Comparison of ENCODE assay signal across 8 cellular contexts in genomic region chr17:42153919-42154491, GRCh38. TPM values are rescaled to one million over a fixed set of nuclear protein-coding genes. Genes with fewer than 3 reads are reported as not detected.
A peak's percentile ranks its signal among the peaks of the same experiment; 100 is the strongest.
DNase-seq lines count a peak whose midpoint lies in the region; ATAC-seq, FAIRE-seq and TF ChIP-seq lines count a peak whose summit lies in the region.

No MANE protein-coding gene starts in this region.

- DNase-seq in SK-N-SH (no peak), SK-MEL-5 (ENCODE audit: low read depth, low spot score) (peak; percentile 61), esophagus squamous epithelium (lab: John Stamatoyannopoulos, UW) (no peak), pancreas (no peak), superior temporal gyrus (ENCODE audit: extremely low spot score) (no peak)

- H2AFZ ChIP-seq in SK-N-SH (ENCODE audit: low read depth) = 0 out of 2 replicates have a peak overlapping the region, but pooled peaks have one; percentile 14

- peaks cover 58% of the 10 kb centered on the region for H3K79me2 ChIP-seq in SK-N-SH (ENCODE audit: insufficient read depth)

- H3K27me3 ChIP-seq in SK-N-SH (ENCODE audit: insufficient read depth) (no peaks in the 10 kb centered on the region), esophagus squamous epithelium (no peaks in the 10 kb centered on the region), pancreas (no peaks in the 10 kb centered on the region)

- peaks cover 3% of the 10 kb centered on the region for H3F3A ChIP-seq in SK-N-SH (replicated peaks; ENCODE audit: insufficient read depth)

- in situ Hi-C loops in SK-MEL-5 (cut with HindIII; ENCODE audit: low pct_unique_long_range_greater_than_20kb, low sequenced_read_pairs) = no loop called here

- no peaks in the 10 kb centered on the region for H3K9me3 ChIP-seq in SK-N-SH
- H3K9me3 ChIP-seq in esophagus squamous epithelium = no peaks in the 10 kb centered on the region
- no peaks in the 10 kb centered on the region for H3K9me3 ChIP-seq in pancreas

- whole genome bisulfite sequencing in SK-N-SH (ENCODE audit: low lambda C conversion rate) = 9% methylated on average over 9 of the region's 10 CpGs
- WGBS in esophagus squamous epithelium, 2 donors = 2 to 8% methylated on average over 9 to 10 of the region's 10 CpGs
- 4 to 5% methylated on average over 10 of the region's 10 CpGs for WGBS in pancreas, 2 donors

- FAIRE-seq in pancreas (lab: Jason Lieb, UNC) = no peak

- peaks cover 49% of the 10 kb centered on the region for H4K20me1 ChIP-seq in SK-N-SH (ENCODE audit: insufficient read depth)

- intact Hi-C loops in esophagus squamous epithelium (cut with DNase I) (no loop called here), pancreas (cut with DNase I) (no loop called here)

- peak overlapping the region; percentile 96 for H3K9ac ChIP-seq in SK-N-SH

- POLR2A ChIA-PET in SK-N-SH (lab: Yijun Ruan, JAX) = interaction anchor here (0.5 to 0.8 kb wide), 3 partner anchors 33 to 1865 kb away, joined by 3 to 4 read pairs (median 4); partner anchors contain the start of genes DNAJC7 and KAT2A

- CTCF ChIA-PET in SK-N-SH (lab: Yijun Ruan, JAX) = interaction anchor here (0.9 to 1.9 kb wide), 3 partner anchors 27 to 136 kb away, joined by 3 to 7 read pairs (median 4); partner anchors contain the start of genes DNAJC7 and KCNH4

- TF ChIP-seq POLR2A in esophagus squamous epithelium (IDR thresholded peaks at IDR 0.05) = no peak

- no peaks in the 10 kb centered on the region for H3K9me2 ChIP-seq in SK-N-SH

- peak overlapping the region; percentile 100 for H3K4me2 ChIP-seq in SK-N-SH

- no peak; the same call in 2 of the 3 replicates for ATAC-seq in SK-N-SH treated with all-trans-retinoic acid at 6 μM for 48 hours
- peak in 1 of 4 donors; percentile 2 for ATAC-seq in pancreas
- no peak for ATAC-seq in HG03565 (IDR thresholded peaks at IDR 0.05; ENCODE audit: unreplicated experiment)
- no peak for ATAC-seq in GM18520 (IDR thresholded peaks at IDR 0.05; ENCODE audit: unreplicated experiment)

- H3K27ac ChIP-seq in SK-N-SH (ENCODE audit: low read depth in 2 of 2, low read length in 1 of 2) (peak overlapping the region; percentile 58 to 68), esophagus squamous epithelium (peak overlapping the region; percentile 92 to 94 (median 93)), pancreas (peak overlapping the region in 3 of 4 donors; percentile 45 to 55 (median 52))

- no peak for TF ChIP-seq RAD21 in SK-N-SH (IDR thresholded peaks at IDR 0.05; ENCODE audit: low read length)

- H3K4me3 ChIP-seq in SK-N-SH (ENCODE audit: low read depth in 2 of 2, low read length in 1 of 2) (peak overlapping the region; percentile 90 to 99), esophagus squamous epithelium (peak overlapping the region; percentile 97 to 99 (median 98)), pancreas (peak overlapping the region; percentile 73 to 98 (median 97))

- no peak for TF ChIP-seq EP300 in SK-N-SH (IDR thresholded peaks at IDR 0.05; ENCODE audit: borderline replicate concordance in 1 of 2, low read depth in 1 of 2, low read length in 1 of 2)

- H3K4me1 ChIP-seq in SK-N-SH (ENCODE audit: control insufficient read depth in 1 of 2, insufficient read depth in 2 of 2, low read depth in 1 of 2, low read length in 1 of 2) (peaks cover 11 to 17% of the 10 kb centered on the region in 2 experiments; a peak in 2 of 4 replicates), esophagus squamous epithelium (peaks cover 21 to 54% (median 28%) of the 10 kb centered on the region in 3 donors), pancreas (peaks cover 0 to 15% (median 12%) of the 10 kb centered on the region in 3 donors)

- TF ChIP-seq CTCF in SK-N-SH (IDR thresholded peaks at IDR 0.05) (no peak), esophagus squamous epithelium (IDR thresholded peaks at IDR 0.05) (no peak), pancreas (IDR thresholded peaks at IDR 0.05) (no peak)

- H3K36me3 ChIP-seq in SK-N-SH (replicated peaks in 1 of 2; ENCODE audit: control insufficient read depth in 1 of 2, insufficient read depth in 2 of 2, low read length in 1 of 2) (peaks cover 4 to 6% of the 10 kb centered on the region in 2 experiments), esophagus squamous epithelium (peaks cover 0 to 33% (median 0%) of the 10 kb centered on the region in 3 donors), pancreas (no peaks in the 10 kb centered on the region)

TF ChIP-seq in SK-N-SH, 30 proteins besides CTCF, POLR2A, EP300 and RAD21:
- TF ChIP-seq SMC3 (IDR thresholded peaks at IDR 0.05; ENCODE audit: low read depth, low read length) (no peak), MXI1 (IDR thresholded peaks at IDR 0.05; ENCODE audit: low read depth, low read length) (peak; percentile 74), MAX (IDR thresholded peaks at IDR 0.05; ENCODE audit: low read depth) (0 out of 2 replicates have a peak, but pooled peaks have one; percentile 34)

TF ChIP-seq in SK-N-SH treated with all-trans-retinoic acid at 6 μM for 48 hours, 23 proteins besides CTCF, POLR2A, EP300 and RAD21 (continues in another document):
- TF ChIP-seq ISL1 (CRISPR knock-in tag; IDR thresholded peaks at IDR 0.05) = no peak
- TF ChIP-seq PPARA (CRISPR knock-in tag; IDR thresholded peaks at IDR 0.05; ENCODE audit: borderline replicate concordance) = no peak
- no peak for TF ChIP-seq ESRRG (CRISPR knock-in tag; IDR thresholded peaks at IDR 0.05)
- TF ChIP-seq POU6F1 (CRISPR knock-in tag; IDR thresholded peaks at IDR 0.05; ENCODE audit: borderline replicate concordance, low read depth) = no peak

RNA-seq across cellular contexts. Expression of gene RAB5C, which starts 0.8 kb away (rescaled TPM):
- polyA plus RNA-seq in SK-N-SH (2012; rRNA removed) = 257 and 285 TPM in 2 replicates
- polyA plus RNA-seq in SK-N-SH (2012; cell fraction: cytosol; rRNA removed) = 161 and 219 TPM in 2 replicates
- 102 and 144 TPM in 2 replicates for polyA plus RNA-seq in SK-N-SH (2012; cell fraction: nucleus; rRNA removed)
- 166 and 195 TPM in 2 replicates for total RNA-seq in SK-MEL-5 (2014; rRNA removed; shearing (Covaris generic))
- 398 and 408 TPM in 2 replicates for polyA plus RNA-seq in SK-MEL-5 (2015; cell fraction: cytosol; rRNA removed)
- 101 and 106 TPM in 2 replicates for polyA plus RNA-seq in SK-MEL-5 (2015; cell fraction: nucleus; rRNA removed)
- 100 to 1,000 TPM in 1 of 4 donors, 10 to 100 TPM in 3; 68.5 to 107 (median 78.6) TPM for total RNA-seq in esophagus squamous epithelium
- 10 to 100 TPM; 25.9 to 53.1 (median 42.0) TPM for total RNA-seq in pancreas
- polyA plus RNA-seq in pancreas = 10 to 100 TPM; 42.6 to 61.8 TPM

RNA-seq across cellular contexts. Expression of gene KCNH4, which starts 26.9 kb away (rescaled TPM):
- 0.46 and 0.57 TPM in 2 replicates for polyA plus RNA-seq in SK-N-SH (2012; rRNA removed)
- polyA plus RNA-seq in SK-N-SH (2012; cell fraction: cytosol; rRNA removed) = 0.17 and 0.29 TPM in 2 replicates
- polyA plus RNA-seq in SK-N-SH (2012; cell fraction: nucleus; rRNA removed) = 0.83 and 1.1 TPM in 2 replicates
- total RNA-seq in SK-MEL-5 (2014; rRNA removed; shearing (Covaris generic)) = 0.18 and 0.24 TPM in 2 replicates
- 0.63 and 1.9 TPM in 2 replicates for polyA plus RNA-seq in SK-MEL-5 (2015; cell fraction: cytosol; rRNA removed)
- polyA plus RNA-seq in SK-MEL-5 (2015; cell fraction: nucleus; rRNA removed) = 1.3 and 2.7 TPM in 2 replicates
- total RNA-seq in esophagus squamous epithelium = under 1 TPM in 2 of 4 donors, not detected in 2; under 0.01 to 0.09 TPM
- total RNA-seq in pancreas = under 1 TPM in 5 of 6 donors, not detected in 1; 0.03 to 0.09 (median 0.06) TPM
- under 1 TPM; 0.11 to 0.14 TPM for polyA plus RNA-seq in pancreas

RNA-seq across cellular contexts. Expression of gene HCRT, which starts 31.2 kb away (rescaled TPM):
- not detected in 2 replicates for polyA plus RNA-seq in SK-N-SH (2012; rRNA removed)
- not detected in 2 replicates for polyA plus RNA-seq in SK-N-SH (2012; cell fraction: cytosol; rRNA removed)
- polyA plus RNA-seq in SK-N-SH (2012; cell fraction: nucleus; rRNA removed) = not detected in 2 replicates
- not detected in 2 replicates for total RNA-seq in SK-MEL-5 (2014; rRNA removed; shearing (Covaris generic))
- polyA plus RNA-seq in SK-MEL-5 (2015; cell fraction: cytosol; rRNA removed) = not detected in 2 replicates
- polyA plus RNA-seq in SK-MEL-5 (2015; cell fraction: nucleus; rRNA removed) = not detected in 2 replicates
- not detected for total RNA-seq in esophagus squamous epithelium
- not detected for total RNA-seq in pancreas
- polyA plus RNA-seq in pancreas = not detected

RNA-seq across cellular contexts. Expression of gene HSPB9, which starts 31.4 kb away (rescaled TPM):
- 0.03 and 0.05 TPM in 2 replicates for polyA plus RNA-seq in SK-N-SH (2012; rRNA removed)
- polyA plus RNA-seq in SK-N-SH (2012; cell fraction: cytosol; rRNA removed) = 0.01 TPM in 2 replicates
- polyA plus RNA-seq in SK-N-SH (2012; cell fraction: nucleus; rRNA removed) = 0.21 and 0.50 TPM in 2 replicates
- total RNA-seq in SK-MEL-5 (2014; rRNA removed; shearing (Covaris generic)) = not detected in 2 replicates
- not detected in 2 replicates for polyA plus RNA-seq in SK-MEL-5 (2015; cell fraction: cytosol; rRNA removed)
- polyA plus RNA-seq in SK-MEL-5 (2015; cell fraction: nucleus; rRNA removed) = 0.15 TPM in 1 of 2 replicates, not detected in the other
- total RNA-seq in esophagus squamous epithelium = not detected
- total RNA-seq in pancreas = under 1 TPM; 0.40 to 0.75 (median 0.58) TPM
- polyA plus RNA-seq in pancreas = 1 to 10 TPM in 1 of 2 donors, under 1 TPM in 1; 0.85 to 1.6 TPM

RNA-seq across cellular contexts. Expression of gene KAT2A, which starts 32.8 kb away (rescaled TPM):
- polyA plus RNA-seq in SK-N-SH (2012; rRNA removed) (45.1 and 58.6 TPM in 2 replicates), pancreas (100 to 1,000 TPM; 157 to 158 TPM)
- 10.6 and 15.2 TPM in 2 replicates for polyA plus RNA-seq in SK-N-SH (2012; cell fraction: cytosol; rRNA removed)
- 429 and 445 TPM in 2 replicates for polyA plus RNA-seq in SK-N-SH (2012; cell fraction: nucleus; rRNA removed)
- 12.9 and 14.7 TPM in 2 replicates for total RNA-seq in SK-MEL-5 (2014; rRNA removed; shearing (Covaris generic))
- 30.2 and 33.9 TPM in 2 replicates for polyA plus RNA-seq in SK-MEL-5 (2015; cell fraction: cytosol; rRNA removed)
- polyA plus RNA-seq in SK-MEL-5 (2015; cell fraction: nucleus; rRNA removed) = 788 and 824 TPM in 2 replicates
- total RNA-seq in esophagus squamous epithelium (10 to 100 TPM in 3 of 4 donors, 1 to 10 TPM in 1; 9.3 to 34.1 (median 27.0) TPM), pancreas (10 to 100 TPM; 17.5 to 43.7 (median 22.3) TPM)
